Comparison of ENCODE assay signal across 17 cellular contexts in genomic region chr2:158773121-158773520, GRCh38. TPM values are rescaled to one million over a fixed set of nuclear protein-coding genes. Genes with fewer than 3 reads are reported as not detected.
DNase-seq lines count a peak whose midpoint lies in the region; ATAC-seq and TF ChIP-seq lines count a peak whose summit lies in the region.
"Had no signal": no experiment of that assay in that cellular context is flagged by ENCODE, and none has a peak within 500 bp of the region (broad histone marks: within the 10 kb centered on the region; RNA-seq: fewer than 3 reads in every experiment).

No MANE protein-coding gene starts in this region.

- WGBS in right cardiac atrium = 56% methylated on average over 1 of the region's 1 CpG
- WGBS in heart right ventricle, 2 donors = 59 to 79% methylated on average over 1 of the region's 1 CpG

- H3K4me3 ChIP-seq in right cardiac atrium (ENCODE audit: low read length) (no peak overlapping the region), heart right ventricle (no peak overlapping the region), astrocyte of the spinal cord (ENCODE audit: low read depth, low read length) (no peak overlapping the region)
- H3K4me3 ChIP-seq: heart left ventricle, mucosa of descending colon had no signal

- ATAC-seq in right cardiac atrium (peak; percentile 38 to 42), heart right ventricle (no peak), GM18867 (IDR thresholded peaks at IDR 0.05; ENCODE audit: unreplicated experiment) (no peak), HG03045 (IDR thresholded peaks at IDR 0.05; ENCODE audit: unreplicated experiment) (no peak), HG03097 (IDR thresholded peaks at IDR 0.05; ENCODE audit: low FRiP score, unreplicated experiment) (no peak)
- ATAC-seq: mucosa of descending colon; stimulated activated naive CD8-positive, alpha-beta T cell treated with anti-CD3 and anti-CD28 coated beads, Interleukin-15, amount 100 ng/mL, for 72 hours; T-helper 17 cell had no signal

- intact Hi-C loops in right cardiac atrium (cut with DNase I) = no loop called here
- intact Hi-C loops in heart right ventricle (cut with DNase I) = no loop called here

- no peak overlapping the region for H3K27ac ChIP-seq in right cardiac atrium (ENCODE audit: low read length)
- H3K27ac ChIP-seq in heart right ventricle = no peak overlapping the region
- H3K27ac ChIP-seq: heart left ventricle had no signal

- in situ Hi-C loops in astrocyte of the spinal cord (cut with HindIII; ENCODE audit: low sequenced_read_pairs) = no loop called here

- TF ChIP-seq CTCF in heart right ventricle (IDR thresholded peaks at IDR 0.05) (no peak), astrocyte of the spinal cord (IDR thresholded peaks at IDR 0.05; ENCODE audit: low read depth, low read length) (no peak)

- DNase-seq in right cardiac atrium = peak in 2 of 3 donors; percentile 31 to 51
- no peak for DNase-seq in heart right ventricle
- DNase-seq in astrocyte of the spinal cord (ENCODE audit: low read depth, low spot score) = peak; percentile 74
- peak; percentile 59 for DNase-seq in medulla oblongata (ENCODE audit: extremely low spot score)
- DNase-seq in HUDEP-2 (lab: John Stamatoyannopoulos, UW; ENCODE audit: unreplicated experiment in 76 of 76) = no peak
- DNase-seq: CD8-positive, alpha-beta memory T cell; GDM1; heart left ventricle; mucosa of descending colon; NCI-H1930; stimulated activated naive CD8-positive, alpha-beta T cell treated with anti-CD3 and anti-CD28 coated beads, Interleukin-15, amount 100 ng/mL, for 72 hours; T-helper 17 cell had no signal

- H3K4me1 ChIP-seq in right cardiac atrium (ENCODE audit: control insufficient read depth, insufficient read depth, low read length) (no peaks in the 10 kb centered on the region), heart right ventricle (peaks cover 0 to 4% (median 0%) of the 10 kb centered on the region in 9 donors)
- H3K4me1 ChIP-seq: heart left ventricle had no signal

- H3K9me3 ChIP-seq in right cardiac atrium (ENCODE audit: control insufficient read depth, low read length) (no peaks in the 10 kb centered on the region), heart right ventricle (no peaks in the 10 kb centered on the region)
- H3K9me3 ChIP-seq: heart left ventricle, mucosa of descending colon had no signal

- H3K27me3 ChIP-seq in right cardiac atrium (ENCODE audit: control insufficient read depth, insufficient read depth) (no peaks in the 10 kb centered on the region), heart right ventricle (no peaks in the 10 kb centered on the region)
- H3K27me3 ChIP-seq: heart left ventricle had no signal

- no peaks in the 10 kb centered on the region for H3K36me3 ChIP-seq in heart right ventricle
- H3K36me3 ChIP-seq: heart left ventricle had no signal

RNA-seq across cellular contexts. Expression of gene DAPL1, which starts 22.0 kb away (rescaled TPM):
- total RNA-seq in right cardiac atrium (not detected), heart right ventricle (not detected)
- polyA plus RNA-seq in right cardiac atrium (not detected), heart right ventricle (under 1 TPM in 1 of 2 donors, not detected in 1; 0.87 TPM)
- total RNA-seq: CD8-positive, alpha-beta memory T cell; heart left ventricle; kidney epithelial cell; osteocyte; T-helper 17 cell had no signal
- polyA plus RNA-seq: CD8-positive, alpha-beta memory T cell had no signal

Comparison
In these comparisons a context has a peak if more than half of its experiments do, and no peak if none do; other contexts are left out.
1. ATAC-seq: peak in right cardiac atrium (2 of 2); none in heart right ventricle (0 of 8), GM18867 (single experiment), HG03045 (single experiment) and HG03097 (single experiment).
2. DNase-seq: peak in right cardiac atrium (2 of 3), astrocyte of the spinal cord (single experiment) and medulla oblongata (single experiment); none in heart right ventricle (0 of 2) and HUDEP-2 (0 of 76).